In genomic region chr3:100096866-100097265, GRCh38 we compare ENCODE assay signal across 20 cellular contexts. TPM values are rescaled to one million over a fixed set of nuclear protein-coding genes. Genes with fewer than 3 reads are reported as not detected.
DNase-seq lines count a peak whose midpoint lies in the region; ATAC-seq lines count a peak whose summit lies in the region.
"Had no signal": no experiment of that assay in that cellular context is flagged by ENCODE, and none has a peak within 500 bp of the region (broad histone marks: within the 10 kb centered on the region; RNA-seq: fewer than 3 reads in every experiment).

No MANE protein-coding gene starts in this region.

- POLR2A ChIA-PET in activated CD4-positive, alpha-beta T cell treated with anti-CD3 and anti-CD28 coated beads, Interleukin-2, amount 10 ng/mL, durations not matched to agents 7 days and 5 days (lab: Charles Lee): no interaction called here

- H3K4me1 Mint-ChIP-seq in activated CD4-positive, alpha-beta T cell treated with anti-CD3 and anti-CD28 coated beads, Interleukin-2, amount 10 ng/mL, durations not matched to agents 7 days and 5 days: peaks cover 11% of the 10 kb centered on the region

- H3K27me3 ChIP-seq in trophoblast cell (ENCODE audit: insufficient read depth, low read length): no peaks in the 10 kb centered on the region
- H3K27me3 ChIP-seq in aorta (ENCODE audit: control insufficient read depth in 1 of 2, insufficient read depth in 2 of 2, low read length in 1 of 2): no peaks in the 10 kb centered on the region
- H3K27me3 ChIP-seq: BE2C, cardiac muscle cell, left lung had no signal

- no peak overlapping the region for H4K12ac ChIP-seq in trophoblast cell (ENCODE audit: low read depth, low read length)

- no peak overlapping the region for H3K4me2 ChIP-seq in trophoblast cell (ENCODE audit: low read length)
- H3K4me2 ChIP-seq: A549 had no signal

- no peak overlapping the region for H3K4ac ChIP-seq in trophoblast cell (ENCODE audit: low read depth, low read length)

- peak overlapping the region; percentile 11 for H2BK12ac ChIP-seq in trophoblast cell (ENCODE audit: low read length)

- H3K9ac ChIP-seq in trophoblast cell (ENCODE audit: low read length): no peak overlapping the region

- no CpG with 5 or more reads among the region's 2 CpGs for WGBS in trophoblast cell (ENCODE audit: extremely low coverage, insufficient coverage, insufficient read length)
- 96 to 97% methylated on average over 2 of the region's 2 CpGs for WGBS in aorta, 2 donors

- peaks cover 2% of the 10 kb centered on the region for H3K9me3 Mint-ChIP-seq in activated CD4-positive, alpha-beta T cell treated with anti-CD3 and anti-CD28 coated beads, Interleukin-2, amount 10 ng/mL, durations not matched to agents 7 days and 5 days
- H3K9me3 Mint-ChIP-seq: dendritic cell treated with granulocyte-macrophage colony-stimulating factor and Interleukin-4, amounts not matched to agents 40 ng/mL and 50 ng/mL, for 4 days had no signal

- H3K36me3 ChIP-seq in trophoblast cell (ENCODE audit: control insufficient read depth in 1 of 2, insufficient read depth in 2 of 2, low read length in 2 of 2) (no peaks in the 10 kb centered on the region), aorta (ENCODE audit: control insufficient read depth in 1 of 2, insufficient read depth in 2 of 2, low read length in 1 of 2) (no peaks in the 10 kb centered on the region)
- H3K36me3 ChIP-seq: BE2C, cardiac muscle cell, left lung had no signal

- no peak overlapping the region for H2BK5ac ChIP-seq in trophoblast cell (ENCODE audit: low read depth, low read length, poor library complexity)

- peak; percentile 14 for ATAC-seq in left ventricle myocardium superior
- ATAC-seq in aorta (ENCODE audit: low FRiP score): no peak
- no peak for ATAC-seq in HG02678 (IDR thresholded peaks at IDR 0.05; ENCODE audit: unreplicated experiment)
- ATAC-seq: A549, left lung had no signal

- no peak overlapping the region for H3K23ac ChIP-seq in trophoblast cell (ENCODE audit: low read length)

- no peak overlapping the region for H4K8ac ChIP-seq in trophoblast cell (ENCODE audit: low read depth, low read length)

- no peak overlapping the region for H4K91ac ChIP-seq in trophoblast cell (ENCODE audit: low read depth, low read length)

- H3K27ac ChIP-seq in trophoblast cell (ENCODE audit: low read depth, low read length) (no peak overlapping the region), aorta (ENCODE audit: low read depth in 1 of 2, low read length in 2 of 2) (peak overlapping the region in 1 of 2 donors; percentile 78)
- H3K27ac ChIP-seq: A549 had no signal

- H3K27me3 Mint-ChIP-seq in activated CD4-positive, alpha-beta T cell treated with anti-CD3 and anti-CD28 coated beads, Interleukin-2, amount 10 ng/mL, durations not matched to agents 7 days and 5 days: no peaks in the 10 kb centered on the region
- H3K27me3 Mint-ChIP-seq: dendritic cell treated with granulocyte-macrophage colony-stimulating factor and Interleukin-4, amounts not matched to agents 40 ng/mL and 50 ng/mL, for 4 days had no signal

- H2BK120ac ChIP-seq in trophoblast cell (ENCODE audit: insufficient read depth, low read length, poor library complexity): no peak overlapping the region

- H3K36me3 Mint-ChIP-seq in activated CD4-positive, alpha-beta T cell treated with anti-CD3 and anti-CD28 coated beads, Interleukin-2, amount 10 ng/mL, durations not matched to agents 7 days and 5 days (ENCODE audit: low read depth): peaks cover 2% of the 10 kb centered on the region

- intact Hi-C loops in left ventricle myocardium superior (cut with micrococcal nuclease): no loop called here
- intact Hi-C loops in aorta (cut with DNase I): no loop called here

- no peak overlapping the region for H2AFZ ChIP-seq in trophoblast cell (ENCODE audit: insufficient read depth, low read length, poor library complexity)

- no peak overlapping the region for H3K27ac Mint-ChIP-seq in activated CD4-positive, alpha-beta T cell treated with anti-CD3 and anti-CD28 coated beads, Interleukin-2, amount 10 ng/mL, durations not matched to agents 7 days and 5 days
- H3K27ac Mint-ChIP-seq: dendritic cell treated with granulocyte-macrophage colony-stimulating factor and Interleukin-4, amounts not matched to agents 40 ng/mL and 50 ng/mL, for 4 days; T-helper 1 cell treated with Interleukin-12 subunit alpha and Interleukin-12 subunit beta and Interleukin-4 antibody, amounts not matched to agents 30 μg/mL and 1 μg/mL, for 36 hours had no signal

- no peak overlapping the region for H2AK5ac ChIP-seq in trophoblast cell (ENCODE audit: low read length)

- no peak overlapping the region for H3K4me3 Mint-ChIP-seq in activated CD4-positive, alpha-beta T cell treated with anti-CD3 and anti-CD28 coated beads, Interleukin-2, amount 10 ng/mL, durations not matched to agents 7 days and 5 days
- H3K4me3 Mint-ChIP-seq: dendritic cell treated with granulocyte-macrophage colony-stimulating factor and Interleukin-4, amounts not matched to agents 40 ng/mL and 50 ng/mL, for 4 days; T-helper 1 cell treated with Interleukin-12 subunit alpha and Interleukin-12 subunit beta and Interleukin-4 antibody, amounts not matched to agents 30 μg/mL and 1 μg/mL, for 36 hours had no signal

- DNase-seq in activated CD4-positive, alpha-beta T cell treated with anti-CD3 and anti-CD28 coated beads, Interleukin-2, amount 10 ng/mL, durations not matched to agents 7 days and 5 days: peak; percentile 19
- DNase-seq in activated CD4-positive, alpha-beta T cell treated with anti-CD3 and anti-CD28 coated beads for 48 hours: no peak
- DNase-seq in M059J (ENCODE audit: low read depth) (peak; percentile 39), left ventricle myocardium superior (no peak), trophoblast cell (no peak), DMS 273 (lab: John Stamatoyannopoulos, UW; ENCODE audit: unreplicated experiment) (no peak), aorta (no peak)
- DNase-seq: activated CD4-positive, alpha-beta T cell treated with anti-CD3 and anti-CD28 coated beads for 4 hours; activated effector memory CD4-positive, alpha-beta T cell treated with anti-CD3 and anti-CD28 coated beads, Interleukin-2, amount 50 U/mL, for 16 hours; BE2C; DMS79 treated with DMSO at 0.1 percent for 48 hours; left lung; NCI-H1105 treated with DMSO at 0.1 percent for 48 hours; NCI-H2081 treated with DMSO at 0.1 percent for 48 hours; NCI-H510A had no signal

- H3K79me1 ChIP-seq in trophoblast cell (ENCODE audit: low read length): peaks cover 2% of the 10 kb centered on the region

- H3K4me3 ChIP-seq in trophoblast cell (ENCODE audit: low read depth, low read length): no peak overlapping the region
- H3K4me3 ChIP-seq in aorta (ENCODE audit: low read length in 2 of 2): no peak overlapping the region
- H3K4me3 ChIP-seq: A549, cardiac muscle cell, left lung had no signal

- H3K14ac ChIP-seq in trophoblast cell (ENCODE audit: low read length): no peak overlapping the region

- CTCF ChIA-PET in activated CD4-positive, alpha-beta T cell treated with anti-CD3 and anti-CD28 coated beads, Interleukin-2, amount 10 ng/mL, durations not matched to agents 7 days and 5 days (lab: Charles Lee): no interaction called here

- peaks cover 1% of the 10 kb centered on the region for H3K79me2 ChIP-seq in trophoblast cell (ENCODE audit: control insufficient read depth, insufficient read depth, low read length, poor library complexity)

- H3K4me1 ChIP-seq in trophoblast cell (ENCODE audit: control insufficient read depth in 1 of 2, insufficient read depth in 2 of 2, low read length in 2 of 2): peaks cover 0 to 9% of the 10 kb centered on the region in 2 experiments
- H3K4me1 ChIP-seq in aorta (ENCODE audit: control insufficient read depth in 1 of 2, insufficient read depth in 2 of 2, low read length in 2 of 2): peaks cover 0 to 2% of the 10 kb centered on the region in 2 donors
- H3K4me1 ChIP-seq: BE2C had no signal

- no peaks in the 10 kb centered on the region for H3K9me3 ChIP-seq in trophoblast cell (ENCODE audit: insufficient read depth, low read depth, low read length)
- no peaks in the 10 kb centered on the region for H3K9me3 ChIP-seq in aorta (ENCODE audit: control insufficient read depth, low read length)
- H3K9me3 ChIP-seq: A549, BE2C, left lung had no signal

- H3K18ac ChIP-seq in trophoblast cell (ENCODE audit: low read length): no peak overlapping the region

RNA-seq across cellular contexts. Expression of gene FILIP1L, which starts 17.4 kb away (rescaled TPM):
- total RNA-seq in activated CD4-positive, alpha-beta T cell treated with anti-CD3 and anti-CD28 coated beads, Interleukin-2, amount 10 ng/mL, durations not matched to agents 7 days and 5 days: under 1 TPM; 0.25 to 0.44 TPM
- total RNA-seq in M059J (2014; rRNA removed; shearing (Covaris generic)): 35.1 and 43.2 TPM in 2 replicates
- total RNA-seq in left ventricle myocardium superior (28.6 TPM), aorta (100 to 1,000 TPM; 332 to 861 TPM)
- 30.8 and 31.7 TPM in 2 replicates for polyA plus RNA-seq in trophoblast cell (2013)
- polyA plus RNA-seq in aorta: 100 to 1,000 TPM; 168 to 170 TPM

Comparison
In these comparisons a context has a peak if more than half of its experiments do, and no peak if none do; other contexts are left out.
1. DNase-seq: peak in activated CD4-positive, alpha-beta T cell treated with anti-CD3 and anti-CD28 coated beads, Interleukin-2, amount 10 ng/mL, durations not matched to agents 7 days and 5 days (single experiment) and M059J (single experiment); none in activated CD4-positive, alpha-beta T cell treated with anti-CD3 and anti-CD28 coated beads for 48 hours (single experiment), left ventricle myocardium superior (single experiment), trophoblast cell (0 of 2), DMS 273 (single experiment) and aorta (0 of 2).
2. RNA of gene FILIP1L, which starts 17.4 kb away (total RNA-seq): 332 to 861 TPM in aorta, 35.1 to 43.2 TPM in M059J and 28.6 TPM in left ventricle myocardium superior (single experiment); 0.25 to 0.44 TPM in activated CD4-positive, alpha-beta T cell treated with anti-CD3 and anti-CD28 coated beads, Interleukin-2, amount 10 ng/mL, durations not matched to agents 7 days and 5 days; every median in the first group is over 10 times any median in the second.